ENCODE assay signal across 33 cellular contexts in the genomic region with DNA sequence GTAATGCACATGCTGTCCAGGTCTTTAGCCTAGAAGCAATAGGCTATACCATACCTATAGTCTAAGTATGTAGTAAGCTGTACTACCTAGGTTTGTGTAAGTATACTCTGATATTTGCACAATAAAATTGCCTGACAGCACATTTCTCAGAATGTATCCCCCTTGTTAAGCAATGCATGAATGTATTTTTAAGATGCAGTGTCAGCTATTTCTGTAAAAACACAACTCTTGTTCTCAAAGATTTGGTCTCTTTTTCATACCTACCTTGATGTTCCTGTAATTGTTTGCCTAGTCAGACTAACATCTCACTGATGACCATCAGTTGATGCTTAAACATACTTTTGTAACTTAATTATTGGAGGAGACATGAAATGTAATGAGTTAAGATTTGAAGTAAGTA.
"Had no signal": no experiment of that assay in that cellular context is flagged by ENCODE, and none has a peak within 500 bp of the region (broad histone marks: within the 10 kb centered on the region; RNA-seq: fewer than 3 reads in every experiment).

No MANE protein-coding gene starts in this region.

- H3K9me3 ChIP-seq: adrenal gland, ascending aorta, body of pancreas, breast epithelium had no signal

- H3K27me3 ChIP-seq: adrenal gland, ascending aorta, body of pancreas, brain microvascular endothelial cell, breast epithelium, cardiac muscle cell had no signal

- FAIRE-seq: astrocyte, bronchial epithelial cell had no signal

- H3K4me1 ChIP-seq: adrenal gland, ascending aorta, body of pancreas, breast epithelium had no signal

- H3K36me3 ChIP-seq: adrenal gland, ascending aorta, brain microvascular endothelial cell, breast epithelium, cardiac muscle cell had no signal

- H3K4me3 ChIP-seq: adrenal gland, ascending aorta, body of pancreas, breast epithelium, cardiac muscle cell had no signal

- DNase-seq: activated effector memory CD4-positive, alpha-beta T cell treated with anti-CD3 and anti-CD28 coated beads, Interleukin-2, amount 50 U/mL, for 16 hours; activated effector memory CD4-positive, alpha-beta T cell treated with Interleukin-2 at 50 U/mL for 16 hours; activated gamma-delta T cell; activated gamma-delta T cell treated with Interleukin-2 at 50 U/mL for 16 hours; activated naive CD4-positive, alpha-beta T cell; activated naive CD4-positive, alpha-beta T cell treated with anti-CD3 and anti-CD28 coated beads for 36 hours; activated naive CD4-positive, alpha-beta T cell treated with anti-CD3 and anti-CD28 coated beads, Interleukin-2, amount 10 ng/mL, durations not matched to agents 7 days and 5 days; activated naive CD4-positive, alpha-beta T cell treated with anti-CD3 and anti-CD28 coated beads, Interleukin-2, amount 50 U/mL, for 16 hours; activated naive CD4-positive, alpha-beta T cell treated with Interleukin-2 at 50 U/mL for 16 hours; activated naive CD8-positive, alpha-beta T cell treated with anti-CD3 and anti-CD28 coated beads for 36 hours; activated naive CD8-positive, alpha-beta T cell treated with anti-CD3 and anti-CD28 coated beads, Interleukin-2, amount 10 ng/mL, durations not matched to agents 7 days and 5 days; activated naive CD8-positive, alpha-beta T cell treated with anti-CD3 and anti-CD28 coated beads, Interleukin-2, amount 50 U/mL, for 24 hours; activated T-cell treated with anti-CD3 and anti-CD28 coated beads, Interleukin-2, amount 50 U/mL, for 24 hours; activated T-cell treated with anti-CD3 and anti-CD28 coated beads, Interleukin-2, amount 50 U/mL, for 4 hours; activated T-cell treated with anti-CD3 and anti-CD28 coated beads, Interleukin-2, amount 50 U/mL, for 48 hours; activated T-cell treated with anti-CD3 and anti-CD28 coated beads, Interleukin-2, amount 50 U/mL, for 72 hours; adrenal gland; amniotic stem cell; amygdala; anterior cingulate cortex; aorta; body of pancreas; brain microvascular endothelial cell; caudate nucleus; central memory CD4-positive, alpha-beta T cell; cerebellar nuclear complex had no signal

- ATAC-seq: activated naive CD4-positive, alpha-beta T cell treated with anti-CD3 and anti-CD28 coated beads, Interleukin-2, amount 50 U/mL, for 72 hours; activated naive CD8-positive, alpha-beta T cell treated with anti-CD3 and anti-CD28 coated beads, Interleukin-2, amount 50 U/mL, for 24 hours; activated T-cell treated with anti-CD3 and anti-CD28 coated beads, Interleukin-2, amount 50 U/mL, for 4 hours; activated T-cell treated with anti-CD3 and anti-CD28 coated beads, Interleukin-2, amount 50 U/mL, for 72 hours; activated T-helper 17 cell treated with anti-CD3 and anti-CD28 coated beads, Interleukin-2, amount 50 U/mL, for 72 hours; body of pancreas had no signal

- H3K27ac ChIP-seq: adrenal gland, ascending aorta, body of pancreas, brain microvascular endothelial cell, breast epithelium, cardiac muscle cell had no signal
